ENCODE assay signal across 29 cellular contexts in genomic region chr14:19874842-19875241, GRCh38. TPM values are rescaled to one million over a fixed set of nuclear protein-coding genes. Genes with fewer than 3 reads are reported as not detected.
"Had no signal": no experiment of that assay in that cellular context is flagged by ENCODE, and none has a peak within 500 bp of the region (broad histone marks: within the 10 kb centered on the region; RNA-seq: fewer than 3 reads in every experiment).

A gene with protein sequence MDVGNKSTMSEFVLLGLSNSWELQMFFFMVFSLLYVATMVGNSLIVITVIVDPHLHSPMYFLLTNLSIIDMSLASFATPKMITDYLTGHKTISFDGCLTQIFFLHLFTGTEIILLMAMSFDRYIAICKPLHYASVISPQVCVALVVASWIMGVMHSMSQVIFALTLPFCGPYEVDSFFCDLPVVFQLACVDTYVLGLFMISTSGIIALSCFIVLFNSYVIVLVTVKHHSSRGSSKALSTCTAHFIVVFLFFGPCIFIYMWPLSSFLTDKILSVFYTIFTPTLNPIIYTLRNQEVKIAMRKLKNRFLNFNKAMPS (plus strand): TSS chr14:19875142. CDS start chr14:19876268, 1,126 bp downstream.

- ATAC-seq: effector memory CD8-positive, alpha-beta T cell; esophagus mucosa; foreskin keratinocyte; gastrocnemius medialis; gastroesophageal sphincter; heart left ventricle; heart right ventricle had no signal

- H3K4me1 ChIP-seq: colonic mucosa, esophagus muscularis mucosa, esophagus squamous epithelium, foreskin keratinocyte, gastrocnemius medialis, gastroesophageal sphincter, heart left ventricle, heart right ventricle had no signal

- H3K9me3 ChIP-seq: colonic mucosa, esophagus muscularis mucosa, esophagus squamous epithelium, gastrocnemius medialis, gastroesophageal sphincter had no signal

- DNase-seq: colonic mucosa; cortex of kidney; dermis blood vessel endothelial cell; dorsolateral prefrontal cortex; effector CD4-positive, alpha-beta T cell; effector CD8-positive, alpha-beta T cell; effector memory CD4-positive, alpha-beta T cell; effector memory CD8-positive, alpha-beta T cell; endodermal cell; erythroblast; esophagus squamous epithelium; foreskin fibroblast; foreskin keratinocyte; foreskin melanocyte; gastrocnemius medialis; glutamatergic neuron; head of caudate nucleus; heart left ventricle; heart right ventricle had no signal

- FAIRE-seq: colon, endometrium, endothelial cell of umbilical vein had no signal

- H3K27ac ChIP-seq: colonic mucosa, coronary artery, dorsolateral prefrontal cortex, epithelial cell of prostate, esophagus muscularis mucosa, esophagus squamous epithelium, foreskin keratinocyte, gastrocnemius medialis, gastroesophageal sphincter, heart left ventricle, heart right ventricle had no signal

- H3K4me3 ChIP-seq: colonic mucosa, coronary artery, dorsolateral prefrontal cortex, esophagus muscularis mucosa, esophagus squamous epithelium, gastrocnemius medialis, gastroesophageal sphincter, heart left ventricle, heart right ventricle had no signal

RNA-seq across cellular contexts. Expression of the gene that starts here (rescaled TPM):
- polyA plus RNA-seq: endothelial cell of umbilical vein, esophagus, fibroblast of lung, foreskin keratinocyte, heart left ventricle, heart right ventricle had no signal
